Comparison of ENCODE assay signal across 8 cellular contexts in the genomic region with DNA sequence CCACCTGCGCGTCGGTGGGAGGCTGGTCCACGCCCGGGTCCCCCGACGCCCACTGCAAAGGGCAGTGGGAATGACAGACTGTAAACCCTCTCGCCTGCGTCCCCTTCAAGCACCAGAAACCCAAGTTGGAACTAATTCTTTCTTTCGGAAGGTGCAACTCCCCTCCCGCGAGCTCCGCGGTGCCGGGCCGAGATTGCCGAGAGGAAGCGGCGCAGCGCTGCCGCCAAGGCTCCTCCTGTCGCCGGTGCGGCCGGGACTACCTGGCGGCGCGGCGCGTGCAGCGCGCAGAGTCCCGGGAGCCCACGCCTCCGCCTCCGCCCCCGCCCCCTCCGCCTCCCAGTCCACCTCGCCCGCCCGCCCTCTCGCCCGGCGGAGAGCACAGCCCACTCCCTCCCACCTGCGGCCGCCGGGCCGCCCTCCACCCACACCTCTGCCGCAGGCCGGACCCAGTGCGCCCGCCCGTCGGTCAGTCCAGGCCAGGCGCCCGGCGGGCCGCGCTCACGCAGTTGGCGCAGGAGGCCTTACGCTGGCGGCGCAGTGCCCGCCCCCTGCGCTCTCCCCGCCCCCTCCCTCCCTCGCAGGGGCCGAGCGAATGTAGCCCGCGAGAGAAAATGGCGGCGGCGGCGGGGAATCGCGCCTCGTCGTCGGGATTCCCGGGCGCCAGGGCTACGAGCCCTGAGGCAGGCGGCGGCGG.
DNase-seq lines count a peak whose midpoint lies in the region; ATAC-seq lines count a peak whose summit lies in the region.

Gene MAP3K1 (plus strand): TSS at position 587 of the 694 bp plus-strand sequence. CDS start 25 bp downstream, at position 612.

- peak; percentile 55 to 61 for DNase-seq in AML-193 (lab: John Stamatoyannopoulos, UW)
- peak; percentile 60 for DNase-seq in NCI-H748 treated with DMSO at 0.1 percent for 48 hours (lab: John Stamatoyannopoulos, UW)
- DNase-seq in activated CD8-positive, alpha-beta memory T cell treated with anti-CD3 and anti-CD28 coated beads for 24 hours: peak; percentile 93
- peak; percentile 72 for DNase-seq in effector CD8-positive, alpha-beta T cell (lab: John Stamatoyannopoulos, UW)
- peak; percentile 78 for DNase-seq in medulla oblongata (ENCODE audit: extremely low spot score)
- DNase-seq in stimulated activated CD4-positive, alpha-beta T cell treated with anti-CD3 and anti-CD28 coated beads, TNF-alpha, amount 100 ng/mL, for 48 hours (ENCODE audit: low read depth in 3 of 3): peak; percentile 46 to 68 (median 54)

- ATAC-seq in GM19025 (IDR thresholded peaks at IDR 0.05; ENCODE audit: low read depth, unreplicated experiment) (peak; percentile 63), HG03196 (IDR thresholded peaks at IDR 0.05; ENCODE audit: unreplicated experiment) (peak; percentile 51)

Comparison
In these comparisons a context has a peak if more than half of its experiments do, and no peak if none do; other contexts are left out.
1. Peak in every context shown above with its lines: DNase-seq and ATAC-seq.